ENCODE assay signal across 8 cellular contexts in the genomic region with DNA sequence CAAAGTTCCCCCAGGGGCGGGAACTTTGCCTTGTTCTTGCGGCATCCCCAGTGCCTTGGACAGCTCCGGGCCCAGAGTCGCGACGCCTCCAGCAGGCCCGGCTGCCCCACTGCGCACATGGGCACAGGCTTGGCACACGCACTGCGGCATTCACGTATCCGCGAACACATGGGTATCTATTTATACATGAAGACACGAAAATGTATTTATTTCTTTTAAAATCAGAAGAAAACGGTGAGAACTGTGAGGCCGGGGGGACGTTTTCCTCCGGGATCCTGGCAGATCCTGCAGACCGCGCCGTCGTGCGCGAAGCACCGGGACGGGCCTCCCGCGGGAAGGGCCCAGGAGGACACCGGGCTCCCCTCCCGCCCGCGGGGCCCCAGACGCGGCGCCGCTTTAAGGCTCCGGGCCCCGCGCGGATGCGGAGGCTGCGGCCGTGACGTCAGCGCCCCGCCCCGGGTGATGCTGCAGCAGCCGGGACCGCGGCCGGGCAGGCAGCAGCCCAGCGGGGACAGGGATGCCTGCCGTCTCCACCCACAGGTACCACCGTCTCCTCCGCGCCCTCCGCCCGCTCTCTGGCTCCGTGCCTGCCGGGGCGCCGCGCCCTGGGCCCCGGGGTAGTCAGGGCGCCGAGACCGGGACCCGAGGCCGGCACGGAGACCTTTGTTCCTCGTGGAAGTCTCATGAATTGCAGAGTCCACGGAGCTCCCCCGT. TPM values are rescaled to one million over a fixed set of nuclear protein-coding genes. Genes with fewer than 3 reads are reported as not detected.
DNase-seq lines count a peak whose midpoint lies in the region; ATAC-seq and TF ChIP-seq lines count a peak whose summit lies in the region.

A gene (plus strand): TSS at position 468 of the 714 bp plus-strand sequence. CDS start 6,216 bp downstream, outside the sequence.

- peaks cover 0 to 6% (median 0%) of the 10 kb centered on the region in 3 donors for H3K27me3 ChIP-seq in skeletal muscle tissue (ENCODE audit: control insufficient read depth in 3 of 3, insufficient read depth in 3 of 3, low read length in 3 of 3)

- peaks cover 43% of the 10 kb centered on the region for H3K4me1 Mint-ChIP-seq in WTC11

- POLR2A ChIA-PET in WTC11 (lab: Charles Lee): interaction anchor here (0.9 kb wide), 1 partner anchor 288 kb away, joined by 3 read pairs; no protein-coding TSS in a partner anchor

- H3K9me3 Mint-ChIP-seq in WTC11: peaks cover 4% of the 10 kb centered on the region; the same call in 1 of the 2 replicates

- no peak within 1 kb of the TSS for H3K27ac ChIP-seq in skeletal muscle tissue (ENCODE audit: low read depth, low read length)

- peak within 1 kb of the TSS in 2 of 3 donors; percentile 43 to 69 for H3K9ac ChIP-seq in skeletal muscle tissue (ENCODE audit: low read depth in 1 of 3, low read length in 3 of 3)

- in situ Hi-C loops in T47D (cut with HindIII; ENCODE audit: low pct_unique_long_range_greater_than_20kb, low sequenced_read_pairs): no loop called here

- peaks cover 34% of the 10 kb centered on the region for H3K27me3 Mint-ChIP-seq in WTC11 (ENCODE audit: low read depth)

- H3K4me3 Mint-ChIP-seq in WTC11: peak within 1 kb of the TSS; percentile 79

- CTCF ChIA-PET in WTC11 (lab: Charles Lee): interaction anchor here (0.5 to 5.8 kb wide), 7 partner anchors 11 to 410 kb away, joined by 3 to 97 read pairs (median 3); no protein-coding TSS in a partner anchor

- no peaks in the 10 kb centered on the region for H3K36me3 Mint-ChIP-seq in WTC11

- H3K4me1 ChIP-seq in skeletal muscle tissue (ENCODE audit: control insufficient read depth in 3 of 3, insufficient read depth in 3 of 3, low read length in 3 of 3): peaks cover 15 to 22% (median 17%) of the 10 kb centered on the region in 3 donors

- ATAC-seq in WTC11 (peak; percentile 58), HG03196 (IDR thresholded peaks at IDR 0.05; ENCODE audit: unreplicated experiment) (no peak)

- H3K4me3 ChIP-seq in skeletal muscle tissue (ENCODE audit: low read length in 3 of 3): peak within 1 kb of the TSS; percentile 64 to 70 (median 65)

- DNase-seq in EL (peak; percentile 67), M059J (ENCODE audit: low read depth) (peak; percentile 53), WTC11 (ENCODE audit: low spot score) (peak; percentile 75), T47D (ENCODE audit: low read depth in 1 of 2, low spot score in 1 of 2) (peak; percentile 45 to 56), iPS-NIHi11 (ENCODE audit: low spot score) (peak; percentile 95), NCI-H1694 (lab: John Stamatoyannopoulos, UW) (no peak)

- H3K27ac Mint-ChIP-seq in WTC11: no peak within 1 kb of the TSS

- no peaks in the 10 kb centered on the region for H3K36me3 ChIP-seq in skeletal muscle tissue (ENCODE audit: control insufficient read depth in 3 of 3, insufficient read depth in 3 of 3, low read length in 3 of 3)

- H3K9me3 ChIP-seq in skeletal muscle tissue (ENCODE audit: control insufficient read depth in 3 of 3, low read length in 3 of 3): no peaks in the 10 kb centered on the region

- TF ChIP-seq CTCF in WTC11 (IDR thresholded peaks at IDR 0.05): no peak

TF ChIP-seq in WTC11, 78 proteins besides CTCF, POLR2A, EP300 and RAD21 (continues in another document):
- TF ChIP-seq, protein P1, sequence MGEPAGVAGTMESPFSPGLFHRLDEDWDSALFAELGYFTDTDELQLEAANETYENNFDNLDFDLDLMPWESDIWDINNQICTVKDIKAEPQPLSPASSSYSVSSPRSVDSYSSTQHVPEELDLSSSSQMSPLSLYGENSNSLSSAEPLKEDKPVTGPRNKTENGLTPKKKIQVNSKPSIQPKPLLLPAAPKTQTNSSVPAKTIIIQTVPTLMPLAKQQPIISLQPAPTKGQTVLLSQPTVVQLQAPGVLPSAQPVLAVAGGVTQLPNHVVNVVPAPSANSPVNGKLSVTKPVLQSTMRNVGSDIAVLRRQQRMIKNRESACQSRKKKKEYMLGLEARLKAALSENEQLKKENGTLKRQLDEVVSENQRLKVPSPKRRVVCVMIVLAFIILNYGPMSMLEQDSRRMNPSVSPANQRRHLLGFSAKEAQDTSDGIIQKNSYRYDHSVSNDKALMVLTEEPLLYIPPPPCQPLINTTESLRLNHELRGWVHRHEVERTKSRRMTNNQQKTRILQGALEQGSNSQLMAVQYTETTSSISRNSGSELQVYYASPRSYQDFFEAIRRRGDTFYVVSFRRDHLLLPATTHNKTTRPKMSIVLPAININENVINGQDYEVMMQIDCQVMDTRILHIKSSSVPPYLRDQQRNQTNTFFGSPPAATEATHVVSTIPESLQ (CRISPR knock-in tag; IDR thresholded peaks at IDR 0.05): no peak
- no peak for TF ChIP-seq ZNF396 (CRISPR knock-in tag; IDR thresholded peaks at IDR 0.05; ENCODE audit: borderline replicate concordance)
- TF ChIP-seq ZBTB21 (CRISPR knock-in tag; IDR thresholded peaks at IDR 0.05; ENCODE audit: borderline replicate concordance): 0 out of 2 replicates have a peak, but pooled peaks have one; percentile 57
- TF ChIP-seq, protein P2, sequence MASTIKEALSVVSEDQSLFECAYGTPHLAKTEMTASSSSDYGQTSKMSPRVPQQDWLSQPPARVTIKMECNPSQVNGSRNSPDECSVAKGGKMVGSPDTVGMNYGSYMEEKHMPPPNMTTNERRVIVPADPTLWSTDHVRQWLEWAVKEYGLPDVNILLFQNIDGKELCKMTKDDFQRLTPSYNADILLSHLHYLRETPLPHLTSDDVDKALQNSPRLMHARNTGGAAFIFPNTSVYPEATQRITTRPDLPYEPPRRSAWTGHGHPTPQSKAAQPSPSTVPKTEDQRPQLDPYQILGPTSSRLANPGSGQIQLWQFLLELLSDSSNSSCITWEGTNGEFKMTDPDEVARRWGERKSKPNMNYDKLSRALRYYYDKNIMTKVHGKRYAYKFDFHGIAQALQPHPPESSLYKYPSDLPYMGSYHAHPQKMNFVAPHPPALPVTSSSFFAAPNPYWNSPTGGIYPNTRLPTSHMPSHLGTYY (CRISPR knock-in tag; IDR thresholded peaks at IDR 0.05): no peak
- TF ChIP-seq, protein P3, sequence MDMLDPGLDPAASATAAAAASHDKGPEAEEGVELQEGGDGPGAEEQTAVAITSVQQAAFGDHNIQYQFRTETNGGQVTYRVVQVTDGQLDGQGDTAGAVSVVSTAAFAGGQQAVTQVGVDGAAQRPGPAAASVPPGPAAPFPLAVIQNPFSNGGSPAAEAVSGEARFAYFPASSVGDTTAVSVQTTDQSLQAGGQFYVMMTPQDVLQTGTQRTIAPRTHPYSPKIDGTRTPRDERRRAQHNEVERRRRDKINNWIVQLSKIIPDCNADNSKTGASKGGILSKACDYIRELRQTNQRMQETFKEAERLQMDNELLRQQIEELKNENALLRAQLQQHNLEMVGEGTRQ (CRISPR knock-in tag; IDR thresholded peaks at IDR 0.05): no peak
- TF ChIP-seq TEAD4 (CRISPR knock-in tag; IDR thresholded peaks at IDR 0.05): no peak; the same call in 1 of the 2 replicates
- TF ChIP-seq, protein P4, sequence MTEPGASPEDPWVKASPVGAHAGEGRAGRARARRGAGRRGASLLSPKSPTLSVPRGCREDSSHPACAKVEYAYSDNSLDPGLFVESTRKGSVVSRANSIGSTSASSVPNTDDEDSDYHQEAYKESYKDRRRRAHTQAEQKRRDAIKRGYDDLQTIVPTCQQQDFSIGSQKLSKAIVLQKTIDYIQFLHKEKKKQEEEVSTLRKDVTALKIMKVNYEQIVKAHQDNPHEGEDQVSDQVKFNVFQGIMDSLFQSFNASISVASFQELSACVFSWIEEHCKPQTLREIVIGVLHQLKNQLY (CRISPR knock-in tag; IDR thresholded peaks at IDR 0.05): 0 out of 2 replicates have a peak, but pooled peaks have one; percentile 33
- no peak for TF ChIP-seq TEAD1 (CRISPR knock-in tag; IDR thresholded peaks at IDR 0.05)
- TF ChIP-seq GRHL2 (CRISPR knock-in tag; IDR thresholded peaks at IDR 0.05; ENCODE audit: insufficient replicate concordance, severe bottlenecking): no peak
- TF ChIP-seq ZNF423 (CRISPR knock-in tag; IDR thresholded peaks at IDR 0.05): no peak
- peak; percentile 11; the same call in 1 of the 2 replicates for TF ChIP-seq JUN (CRISPR knock-in tag; IDR thresholded peaks at IDR 0.05)
- TF ChIP-seq ETV6 (CRISPR knock-in tag; IDR thresholded peaks at IDR 0.05): peak; percentile 23; the same call in 1 of the 2 replicates
- peak; percentile 87; the same call in 1 of the 2 replicates for TF ChIP-seq ELF4 (CRISPR knock-in tag; IDR thresholded peaks at IDR 0.05; ENCODE audit: low read depth)
- no peak for TF ChIP-seq IRF2 (CRISPR knock-in tag; IDR thresholded peaks at IDR 0.05; ENCODE audit: borderline replicate concordance, low read depth)
- TF ChIP-seq, protein P5, sequence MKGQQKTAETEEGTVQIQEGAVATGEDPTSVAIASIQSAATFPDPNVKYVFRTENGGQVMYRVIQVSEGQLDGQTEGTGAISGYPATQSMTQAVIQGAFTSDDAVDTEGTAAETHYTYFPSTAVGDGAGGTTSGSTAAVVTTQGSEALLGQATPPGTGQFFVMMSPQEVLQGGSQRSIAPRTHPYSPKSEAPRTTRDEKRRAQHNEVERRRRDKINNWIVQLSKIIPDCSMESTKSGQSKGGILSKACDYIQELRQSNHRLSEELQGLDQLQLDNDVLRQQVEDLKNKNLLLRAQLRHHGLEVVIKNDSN (CRISPR knock-in tag; IDR thresholded peaks at IDR 0.05): no peak
- no peak for TF ChIP-seq PRRX2 (CRISPR knock-in tag; IDR thresholded peaks at IDR 0.05)
- TF ChIP-seq NR2C2 (CRISPR knock-in tag; IDR thresholded peaks at IDR 0.05): no peak; the same call in 1 of the 2 replicates
- no peak for TF ChIP-seq NFATC4 (CRISPR knock-in tag; IDR thresholded peaks at IDR 0.05)
- TF ChIP-seq SP1 (CRISPR knock-in tag; conservative IDR thresholded peaks at IDR 0.05): peak; percentile 82

RNA-seq across cellular contexts. Expression of the gene that starts here (rescaled TPM):
- total RNA-seq in M059J (2014; rRNA removed; shearing (Covaris generic)): 0.27 TPM in 1 of 2 replicates, not detected in the other
- total RNA-seq in WTC11 (2021) (2.0 to 2.3 TPM (median 2.3 TPM) in 3 replicates), skeletal muscle tissue (under 0.01 TPM)

Comparison
In these comparisons a context has a peak if more than half of its experiments do, and no peak if none do; other contexts are left out.
1. Peak in DNase-seq in M059J; RNA of the gene not detected or under 1 TPM.